12 cellular contexts compared by ENCODE assay signal in the genomic region with DNA sequence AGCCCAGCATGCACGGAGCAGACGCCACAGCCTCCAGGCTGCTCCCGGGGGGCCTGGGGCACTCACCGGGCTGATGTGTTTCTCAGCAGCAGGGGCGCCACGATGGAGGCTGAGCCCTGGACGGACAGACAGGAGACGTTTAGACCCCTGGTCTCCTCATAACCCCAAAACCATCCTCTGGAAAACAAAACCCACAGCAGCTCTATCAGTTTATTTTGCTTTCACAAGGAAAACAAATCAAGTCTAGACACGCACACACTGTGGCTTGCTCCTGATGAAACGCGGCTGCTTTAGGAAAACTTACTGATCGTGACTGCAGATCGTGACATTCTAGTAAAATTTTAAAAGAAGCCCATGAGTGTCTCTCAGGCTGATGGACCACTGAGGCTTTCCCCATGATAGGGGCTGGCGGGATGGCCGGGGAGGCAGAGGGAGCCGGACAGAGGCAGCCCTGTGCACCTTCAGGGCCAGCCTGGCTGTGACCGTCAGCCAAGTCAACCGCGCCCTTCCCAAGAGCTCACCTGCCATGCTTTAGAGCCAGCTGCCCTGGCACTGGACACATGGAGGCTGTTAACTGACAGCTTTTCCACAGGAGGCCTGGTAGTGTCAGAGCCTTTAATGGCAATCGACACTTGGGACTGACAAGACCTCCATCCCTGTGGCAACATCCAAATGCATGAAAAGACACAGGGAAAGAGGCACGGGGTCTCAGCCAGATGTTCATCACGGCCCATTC.
"Had no signal": no experiment of that assay in that cellular context is flagged by ENCODE, and none has a peak within 500 bp of the region (broad histone marks: within the 10 kb centered on the region; RNA-seq: fewer than 3 reads in every experiment).

No MANE protein-coding gene starts in this region.

- DNase-seq: activated CD8-positive, alpha-beta T cell treated with anti-CD3 and anti-CD28 coated beads for 36 hours; activated T-cell treated with anti-CD3 and anti-CD28 coated beads for 4 hours; foreskin fibroblast; left ventricle myocardium inferior; SIG-M5; small intestine; SW 1271 had no signal

- H3K4me3 ChIP-seq: esophagus muscularis mucosa, left ventricle myocardium inferior, right atrium auricular region, uterus had no signal

- ATAC-seq: activated CD8-positive, alpha-beta T cell treated with anti-CD3 and anti-CD28 coated beads for 36 hours; stimulated activated memory B cell treated with anti-CD40 and anti-IgM and Interleukin-4, amounts not matched to agents 10 μg/mL and 1 μg/mL and 100 μg/mL, for 72 hours had no signal

- H3K27ac Mint-ChIP-seq: activated CD8-positive, alpha-beta T cell treated with anti-CD3 and anti-CD28 coated beads for 36 hours; stimulated activated memory B cell treated with anti-CD40 and anti-IgM and Interleukin-4, amounts not matched to agents 10 μg/mL and 1 μg/mL and 100 μg/mL, for 72 hours; T-helper 2 cell treated with Interferon-gamma antibody and Interleukin-4, amounts not matched to agents 5 μg/mL and 100 μg/mL, for 36 hours had no signal

- H3K9me3 ChIP-seq: esophagus muscularis mucosa, left ventricle myocardium inferior, right atrium auricular region, uterus had no signal

- H3K27me3 ChIP-seq: esophagus muscularis mucosa, right atrium auricular region, uterus had no signal

- H3K27ac ChIP-seq: esophagus muscularis mucosa, left ventricle myocardium inferior, right atrium auricular region, uterus had no signal

- H3K36me3 ChIP-seq: uterus had no signal

- H3K4me3 Mint-ChIP-seq: activated CD8-positive, alpha-beta T cell treated with anti-CD3 and anti-CD28 coated beads for 36 hours; stimulated activated memory B cell treated with anti-CD40 and anti-IgM and Interleukin-4, amounts not matched to agents 10 μg/mL and 1 μg/mL and 100 μg/mL, for 72 hours; T-helper 2 cell treated with Interferon-gamma antibody and Interleukin-4, amounts not matched to agents 5 μg/mL and 100 μg/mL, for 36 hours had no signal

- H3K27me3 Mint-ChIP-seq: activated CD8-positive, alpha-beta T cell treated with anti-CD3 and anti-CD28 coated beads for 36 hours; stimulated activated memory B cell treated with anti-CD40 and anti-IgM and Interleukin-4, amounts not matched to agents 10 μg/mL and 1 μg/mL and 100 μg/mL, for 72 hours had no signal

- H3K9me3 Mint-ChIP-seq: activated CD8-positive, alpha-beta T cell treated with anti-CD3 and anti-CD28 coated beads for 36 hours; stimulated activated memory B cell treated with anti-CD40 and anti-IgM and Interleukin-4, amounts not matched to agents 10 μg/mL and 1 μg/mL and 100 μg/mL, for 72 hours; T-helper 2 cell treated with Interferon-gamma antibody and Interleukin-4, amounts not matched to agents 5 μg/mL and 100 μg/mL, for 36 hours had no signal
